In genomic region chr19:36121486-36122124, GRCh38 we compare ENCODE assay signal across 1 cellular context.
A peak's percentile ranks its signal among the peaks of the same experiment; 100 is the strongest.
TF ChIP-seq lines count a peak whose summit lies in the region.

No MANE protein-coding gene starts in this region.

TF ChIP-seq in HepG2, 621 proteins besides CTCF, POLR2A, EP300 and RAD21:
- TF ChIP-seq RBFOX2 (IDR thresholded peaks at IDR 0.05; ENCODE audit: low read depth, low read length), result peak; percentile 75
- TF ChIP-seq ZNF253 (CRISPR knock-in tag; IDR thresholded peaks at IDR 0.05; ENCODE audit: borderline replicate concordance), result peak; percentile 48; the same call in 1 of the 2 replicates
- TF ChIP-seq NPAS2 (CRISPR knock-in tag; IDR thresholded peaks at IDR 0.05; ENCODE audit: borderline replicate concordance), result no peak
- TF ChIP-seq U2AF1 (optimal IDR thresholded peaks at IDR 0.05; ENCODE audit: low read depth, low read length), result peak; percentile 37
- peak; percentile 88 for TF ChIP-seq ZBTB38 (CRISPR knock-in tag; IDR thresholded peaks at IDR 0.05)
- peak; percentile 80 for TF ChIP-seq AGO2 (optimal IDR thresholded peaks at IDR 0.05; ENCODE audit: low read depth, low read length)
TF ChIP-seq in HepG2: peak in this region for 5.
